Comparison of ENCODE assay signal across 2 cellular contexts in the genomic region with DNA sequence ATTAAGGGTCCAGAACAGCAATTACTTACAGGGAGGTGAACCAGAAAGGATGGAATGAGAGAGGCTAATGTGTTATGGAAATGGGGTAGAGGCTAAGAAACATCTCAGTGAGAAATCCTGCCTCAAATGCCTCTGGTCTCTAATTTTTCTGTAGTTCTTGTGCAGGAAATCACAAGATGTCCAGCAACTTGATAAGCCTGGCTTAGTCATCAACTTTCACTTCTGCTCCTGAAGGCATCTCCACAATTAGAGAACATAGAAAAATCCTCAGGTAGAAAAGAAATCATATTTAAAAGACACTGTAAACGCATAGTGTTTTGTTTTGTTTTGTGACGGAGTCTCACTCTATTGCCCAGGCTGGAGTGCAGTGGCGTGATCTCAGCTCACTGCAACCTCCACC.
TF ChIP-seq lines count a peak whose summit lies in the region.

No MANE protein-coding gene starts in this region.

TF ChIP-seq in IMR-90, 13 proteins besides CTCF, POLR2A, EP300 and RAD21:
- TF ChIP-seq CEBPB (IDR thresholded peaks at IDR 0.05; ENCODE audit: low read depth, low read length), result no peak

TF ChIP-seq in GM12878, 131 proteins besides CTCF, POLR2A, EP300 and RAD21:
- TF ChIP-seq, protein P1, sequence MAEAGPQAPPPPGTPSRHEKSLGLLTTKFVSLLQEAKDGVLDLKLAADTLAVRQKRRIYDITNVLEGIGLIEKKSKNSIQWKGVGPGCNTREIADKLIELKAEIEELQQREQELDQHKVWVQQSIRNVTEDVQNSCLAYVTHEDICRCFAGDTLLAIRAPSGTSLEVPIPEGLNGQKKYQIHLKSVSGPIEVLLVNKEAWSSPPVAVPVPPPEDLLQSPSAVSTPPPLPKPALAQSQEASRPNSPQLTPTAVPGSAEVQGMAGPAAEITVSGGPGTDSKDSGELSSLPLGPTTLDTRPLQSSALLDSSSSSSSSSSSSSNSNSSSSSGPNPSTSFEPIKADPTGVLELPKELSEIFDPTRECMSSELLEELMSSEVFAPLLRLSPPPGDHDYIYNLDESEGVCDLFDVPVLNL (IDR thresholded peaks at IDR 0.05; ENCODE audit: low read depth, low read length), result no peak
- TF ChIP-seq HDGF (IDR thresholded peaks at IDR 0.05) (no peak), ATF7 (IDR thresholded peaks at IDR 0.05; ENCODE audit: low read depth) (no peak), RBBP5 (conservative IDR thresholded peaks at IDR 0.05) (no peak), FOS (IDR thresholded peaks at IDR 0.05; ENCODE audit: borderline replicate concordance, extremely low read depth, insufficient read length) (no peak), POLR2AphosphoS2 (IDR thresholded peaks at IDR 0.05; ENCODE audit: low read depth, low read length) (no peak), SPI1 (IDR thresholded peaks at IDR 0.05; ENCODE audit: borderline replicate concordance, insufficient read depth, low read depth, low read length) (peak; percentile 58; the same call in 1 of the 2 replicates), NFIC (IDR thresholded peaks at IDR 0.05; ENCODE audit: low read depth, low read length) (no peak), CREM (IDR thresholded peaks at IDR 0.05; ENCODE audit: low read depth) (no peak)
